ENCODE assay signal across 27 cellular contexts in genomic region chr1:91746728-91747338, GRCh38.
A peak's percentile ranks its signal among the peaks of the same experiment; 100 is the strongest.
DNase-seq lines count a peak whose midpoint lies in the region; ATAC-seq, FAIRE-seq and TF ChIP-seq lines count a peak whose summit lies in the region.
"Had no signal": no experiment of that assay in that cellular context is flagged by ENCODE, and none has a peak within 500 bp of the region (broad histone marks: within the 10 kb centered on the region; RNA-seq: fewer than 3 reads in every experiment).

No MANE protein-coding gene starts in this region.

- H3K36me3 ChIP-seq in HCT116 (ENCODE audit: control insufficient read depth in 1 of 2, insufficient read depth in 2 of 2, low read length in 2 of 2): no peaks in the 10 kb centered on the region
- H3K36me3 ChIP-seq in HepG2 (replicated peaks in 1 of 2; ENCODE audit: control insufficient read depth in 1 of 2, insufficient read depth in 2 of 2, low read length in 2 of 2): peaks cover 29 to 64% of the 10 kb centered on the region in 2 experiments
- peaks cover 0 to 5% of the 10 kb centered on the region in 2 donors for H3K36me3 ChIP-seq in stomach smooth muscle (ENCODE audit: control insufficient read depth in 2 of 2, insufficient read depth in 2 of 2, low read length in 2 of 2)
- H3K36me3 ChIP-seq: SJSA1, WERI-Rb-1 had no signal

- no peak for FAIRE-seq in HepG2 (lab: Jason Lieb, UNC)
- FAIRE-seq: endothelial cell of umbilical vein, islet of Langerhans had no signal

- H4K20me1 ChIP-seq in HCT116 (ENCODE audit: insufficient read depth) (no peaks in the 10 kb centered on the region), HepG2 (ENCODE audit: insufficient read depth, low read length) (peaks cover 30% of the 10 kb centered on the region)

- peaks cover 0 to 11% of the 10 kb centered on the region in 2 experiments; a peak in 2 of 4 replicates for H3K9me3 ChIP-seq in HCT116 (ENCODE audit: control insufficient read depth in 1 of 2, insufficient read depth in 1 of 2, low read depth in 1 of 2, low read length in 2 of 2)
- no peaks in the 10 kb centered on the region for H3K9me3 ChIP-seq in HepG2 (ENCODE audit: low read length)
- peaks cover 0 to 4% of the 10 kb centered on the region in 2 donors for H3K9me3 ChIP-seq in stomach smooth muscle (ENCODE audit: control insufficient read depth in 2 of 2, low read length in 2 of 2)
- H3K9me3 ChIP-seq: psoas muscle had no signal

- H3K79me2 ChIP-seq in HCT116 (ENCODE audit: insufficient read depth, low read length) (no peaks in the 10 kb centered on the region), HepG2 (ENCODE audit: insufficient read depth, low read length) (peaks cover 77% of the 10 kb centered on the region)

- CTCF ChIA-PET in HCT116 (lab: Charles Lee) (no interaction called here), WTC11 (lab: Charles Lee) (no interaction called here), HepG2 (lab: Yijun Ruan, JAX; ENCODE audit: low intra/inter-chr PET ratio, low total read pairs) (no interaction called here)

- H3K4me3 ChIP-seq in HCT116 (replicated peaks in 1 of 2; ENCODE audit: low read depth in 1 of 2, low read length in 2 of 2) (no peak overlapping the region), HepG2 (replicated peaks in 1 of 3; ENCODE audit: insufficient read depth in 1 of 3, low read depth in 2 of 3, low read length in 3 of 3) (no peak overlapping the region), stomach smooth muscle (ENCODE audit: low read length in 2 of 2) (no peak overlapping the region)
- H3K4me3 ChIP-seq: psoas muscle, SJSA1 had no signal

- H3K9me3 Mint-ChIP-seq in WTC11: peaks cover 19% of the 10 kb centered on the region
- H3K9me3 Mint-ChIP-seq: stimulated activated memory B cell treated with anti-CD40 and anti-IgM and Interleukin-4, amounts not matched to agents 10 μg/mL and 1 μg/mL and 100 μg/mL, for 72 hours had no signal

- H3K4me3 Mint-ChIP-seq in WTC11: no peak overlapping the region
- H3K4me3 Mint-ChIP-seq: activated naive CD8-positive, alpha-beta T cell; H9; naive B cell; stimulated activated memory B cell treated with anti-CD40 and anti-IgM and Interleukin-4, amounts not matched to agents 10 μg/mL and 1 μg/mL and 100 μg/mL, for 72 hours had no signal

- ATAC-seq in HCT116 (no peak), WTC11 (no peak), HepG2 (no peak), HG03039 (IDR thresholded peaks at IDR 0.05; ENCODE audit: unreplicated experiment) (no peak)
- ATAC-seq: left ventricle myocardium superior; psoas muscle; stimulated activated memory B cell treated with anti-CD40 and anti-IgM and Interleukin-4, amounts not matched to agents 10 μg/mL and 1 μg/mL and 100 μg/mL, for 72 hours had no signal

- RAD21 ChIA-PET in HCT116 (lab: Charles Lee; ENCODE audit: low non-redundant PET in 1 of 2, low total read pairs in 2 of 2, uncharacterized antibody in 2 of 2, unreplicated experiment in 2 of 2): no interaction called here

- peaks cover 17% of the 10 kb centered on the region for H3K4me1 Mint-ChIP-seq in WTC11
- H3K4me1 Mint-ChIP-seq: naive B cell; stimulated activated memory B cell treated with anti-CD40 and anti-IgM and Interleukin-4, amounts not matched to agents 10 μg/mL and 1 μg/mL and 100 μg/mL, for 72 hours had no signal

- 93% methylated on average over 3 of the region's 3 CpGs for WGBS in HepG2 (ENCODE audit: low lambda C conversion rate)

- no peak overlapping the region for H2AFZ ChIP-seq in HCT116 (ENCODE audit: low read depth, low read length, poor library complexity, severe bottlenecking)
- H2AFZ ChIP-seq in HepG2 (ENCODE audit: low read length): no peak overlapping the region

- no peak overlapping the region for H3K27ac Mint-ChIP-seq in WTC11
- H3K27ac Mint-ChIP-seq: activated naive CD8-positive, alpha-beta T cell; naive B cell; stimulated activated memory B cell treated with anti-CD40 and anti-IgM and Interleukin-4, amounts not matched to agents 10 μg/mL and 1 μg/mL and 100 μg/mL, for 72 hours had no signal

- H3K27me3 Mint-ChIP-seq in WTC11 (ENCODE audit: low read depth): peaks cover 3% of the 10 kb centered on the region; the same call in 1 of the 2 replicates
- H3K27me3 Mint-ChIP-seq: activated naive CD8-positive, alpha-beta T cell had no signal

- TF ChIP-seq RAD21 in HCT116 (IDR thresholded peaks at IDR 0.05; ENCODE audit: low read depth): no peak
- no peak for TF ChIP-seq RAD21 in HepG2 (CRISPR knock-in tag; IDR thresholded peaks at IDR 0.05)

- in situ Hi-C loops in HepG2 (cut with HindIII; ENCODE audit: extremely low pct_ligation_motif_present, low pct_unique_long_range_greater_than_20kb): no loop called here

- intact Hi-C loops in HCT116 (cut with micrococcal nuclease) (no loop called here), HepG2 (cut with micrococcal nuclease; ENCODE audit: unreplicated experiment) (no loop called here)

- H3K4me1 ChIP-seq in HCT116 (ENCODE audit: control insufficient read depth in 1 of 2, insufficient read depth in 2 of 2, low read length in 2 of 2) (peaks cover 6% of the 10 kb centered on the region in 2 experiments; a peak in 1 of 4 replicates), HepG2 (ENCODE audit: insufficient read depth, low read length) (peaks cover 96% of the 10 kb centered on the region), stomach smooth muscle (ENCODE audit: control insufficient read depth, insufficient read depth, low read length) (peaks cover 58% of the 10 kb centered on the region)

- BruUV-seq in HCT116 (replicated peaks; lab: Mats Ljungman, UMichigan) (no TSS peak), HepG2 (replicated peaks; lab: Mats Ljungman, UMichigan) (no TSS peak)

- peaks cover 16% of the 10 kb centered on the region for H3K36me3 Mint-ChIP-seq in WTC11
- H3K36me3 Mint-ChIP-seq: stimulated activated memory B cell treated with anti-CD40 and anti-IgM and Interleukin-4, amounts not matched to agents 10 μg/mL and 1 μg/mL and 100 μg/mL, for 72 hours had no signal

- TF ChIP-seq POLR2A in HCT116 (IDR thresholded peaks at IDR 0.05; ENCODE audit: borderline replicate concordance, extremely low read depth, insufficient read depth, insufficient read length) (no peak), HepG2 (IDR thresholded peaks at IDR 0.05; ENCODE audit: insufficient read depth in 1 of 2, low read depth in 2 of 2, low read length in 2 of 2) (no peak)

- H3K27me3 ChIP-seq in HCT116 (ENCODE audit: insufficient read depth, low read length) (no peaks in the 10 kb centered on the region), HepG2 (ENCODE audit: control insufficient read depth in 1 of 2, insufficient read depth in 2 of 2, low read length in 2 of 2) (no peaks in the 10 kb centered on the region), stomach smooth muscle (ENCODE audit: control insufficient read depth in 1 of 2, insufficient read depth in 2 of 2, low read length in 2 of 2) (no peaks in the 10 kb centered on the region)
- H3K27me3 ChIP-seq: SJSA1 had no signal

- no peaks in the 10 kb centered on the region for H3K9me2 ChIP-seq in HCT116 (ENCODE audit: insufficient read depth)

- POLR2A ChIA-PET in HCT116 (lab: Charles Lee) (no interaction called here), WTC11 (lab: Charles Lee) (no interaction called here), HepG2 (lab: Yijun Ruan, JAX) (no interaction called here)

- no peak for TF ChIP-seq CTCF in HCT116 (IDR thresholded peaks at IDR 0.05 in 2 of 3, conservative IDR thresholded peaks at IDR 0.05 in 1 of 3; ENCODE audit: borderline replicate concordance in 1 of 3, insufficient read depth in 1 of 3, low read depth in 2 of 3, low read length in 2 of 3)
- TF ChIP-seq CTCF in WTC11 (IDR thresholded peaks at IDR 0.05): no peak
- TF ChIP-seq CTCF in HepG2 (CRISPR knock-in tag; IDR thresholded peaks at IDR 0.05): no peak

- H3K9ac ChIP-seq in HCT116 (ENCODE audit: low read length) (no peak overlapping the region), HepG2 (ENCODE audit: insufficient read depth, low read depth, low read length) (no peak overlapping the region), stomach smooth muscle (ENCODE audit: low read length in 2 of 2) (no peak overlapping the region)

- TF ChIP-seq EP300 in HepG2 (IDR thresholded peaks at IDR 0.05; ENCODE audit: low read depth in 2 of 2, low read length in 2 of 2) (no peak), HepG2 (CRISPR knock-in tag; IDR thresholded peaks at IDR 0.05; ENCODE audit: borderline replicate concordance) (no peak)

- H3K27ac ChIP-seq in HCT116 (ENCODE audit: low read depth, low read length) (no peak overlapping the region), HepG2 (ENCODE audit: extremely low read length, insufficient read depth, low read length) (peak overlapping the region; percentile 70), stomach smooth muscle (ENCODE audit: low read length) (peak overlapping the region; percentile 18)
- H3K27ac ChIP-seq: psoas muscle, RWPE1, SJSA1, WERI-Rb-1 had no signal

- H3K4me2 ChIP-seq in HCT116 (ENCODE audit: low read length): no peak overlapping the region
- peak overlapping the region; percentile 41; the same call in 1 of the 2 replicates for H3K4me2 ChIP-seq in HepG2 (ENCODE audit: low read depth, low read length)

- DNase-seq in HCT116 (ENCODE audit: low read depth, low spot score): no peak
- DNase-seq in WTC11 (ENCODE audit: low spot score): no peak
- DNase-seq in HepG2 (ENCODE audit: low spot score): no peak
- no peak for DNase-seq in iPS-NIHi11 (ENCODE audit: low spot score)
- no peak for DNase-seq in activated CD8-positive, alpha-beta memory T cell treated with anti-CD3 and anti-CD28 coated beads for 24 hours
- DNase-seq: activated CD4-positive, alpha-beta T cell treated with anti-CD3 and anti-CD28 coated beads for 48 hours; activated effector memory CD4-positive, alpha-beta T cell treated with Interleukin-2 at 50 U/mL for 16 hours; activated T-cell treated with anti-CD3 and anti-CD28 coated beads, Interleukin-2, amount 50 U/mL, for 1 hour; DMS153; H9; left ventricle myocardium superior; midbrain; MV-4-11; naive B cell; NCI-H1436; NCI-H2081 treated with DMSO at 0.1 percent for 48 hours; psoas muscle; T1000; WERI-Rb-1 had no signal

TF ChIP-seq in HCT116, 20 proteins besides CTCF, POLR2A, EP300 and RAD21:
- TF ChIP-seq CBX3 (IDR thresholded peaks at IDR 0.05; ENCODE audit: low read depth) (peak; percentile 44; the same call in 1 of the 2 replicates), EZH2phosphoT487 (IDR thresholded peaks at IDR 0.05; ENCODE audit: borderline replicate concordance) (no peak)

TF ChIP-seq in WTC11, 78 proteins besides CTCF, POLR2A, EP300 and RAD21 (continues in another document):
- TF ChIP-seq ZNF317 (CRISPR knock-in tag; IDR thresholded peaks at IDR 0.05; ENCODE audit: borderline replicate concordance, low read depth): peak; percentile 95

TF ChIP-seq in HepG2, 621 proteins besides CTCF, POLR2A, EP300 and RAD21:
- no peak for TF ChIP-seq CEBPG (CRISPR knock-in tag; IDR thresholded peaks at IDR 0.05)
- TF ChIP-seq SIX1 (CRISPR knock-in tag; IDR thresholded peaks at IDR 0.05; ENCODE audit: borderline replicate concordance): no peak
- no peak for TF ChIP-seq HOXA7 (CRISPR knock-in tag; IDR thresholded peaks at IDR 0.05)
- no peak for TF ChIP-seq ZKSCAN1 (IDR thresholded peaks at IDR 0.05; ENCODE audit: low read length)
- peak; percentile 100 for TF ChIP-seq ZNF317 (CRISPR knock-in tag; IDR thresholded peaks at IDR 0.05)
- no peak for TF ChIP-seq ZNF251 (CRISPR knock-in tag; IDR thresholded peaks at IDR 0.05)
- TF ChIP-seq ZNF775 (CRISPR knock-in tag; IDR thresholded peaks at IDR 0.05; ENCODE audit: borderline replicate concordance): no peak
